Comparison of ENCODE assay signal across 18 cellular contexts in the genomic region with DNA sequence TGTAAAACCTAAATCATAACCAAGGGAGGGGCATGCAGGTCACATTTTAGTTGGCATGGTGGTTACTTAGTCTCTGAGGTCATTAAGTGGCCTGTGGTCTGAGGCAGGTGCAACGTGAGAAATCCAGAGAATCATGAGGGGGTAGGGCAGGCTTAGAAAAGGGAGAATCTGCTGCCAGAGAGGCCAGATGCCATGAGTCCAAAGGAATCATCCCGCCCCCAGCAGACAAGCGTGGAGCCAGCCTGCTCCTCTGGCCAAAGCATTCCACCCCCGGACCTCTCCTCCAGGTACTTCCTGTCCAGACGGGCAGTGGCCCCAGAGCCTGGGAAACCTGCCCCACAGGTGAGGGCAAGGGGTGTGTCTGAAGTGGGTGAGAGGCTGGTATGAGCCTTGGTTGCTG.
DNase-seq lines count a peak whose midpoint lies in the region; ATAC-seq and TF ChIP-seq lines count a peak whose summit lies in the region.
"Had no signal": no experiment of that assay in that cellular context is flagged by ENCODE, and none has a peak within 500 bp of the region (broad histone marks: within the 10 kb centered on the region; RNA-seq: fewer than 3 reads in every experiment).

No MANE protein-coding gene starts in this region.

- H3K27ac Mint-ChIP-seq in natural killer cell, result no peak overlapping the region
- H3K27ac Mint-ChIP-seq in natural killer cell treated with Interleukin-12 subunit alpha and Interleukin-12 subunit beta and Interleukin-15 and Interleukin-18, amount 100 ng/mL, for 72 hours, result no peak overlapping the region
- H3K27ac Mint-ChIP-seq: brain had no signal

- peaks cover 3 to 38% of the 10 kb centered on the region in 2 donors for H3K4me1 ChIP-seq in ascending aorta

- H3K4me1 Mint-ChIP-seq in natural killer cell, result peaks cover 20 to 35% of the 10 kb centered on the region in 2 donors
- H3K4me1 Mint-ChIP-seq in natural killer cell treated with Interleukin-12 subunit alpha and Interleukin-12 subunit beta and Interleukin-15 and Interleukin-18, amount 100 ng/mL, for 72 hours (ENCODE audit: low read depth in 2 of 2), result peaks cover 7 to 15% of the 10 kb centered on the region in 2 donors

- peak overlapping the region; percentile 46 to 74 for H3K27ac ChIP-seq in ascending aorta

- no peaks in the 10 kb centered on the region for H3K36me3 Mint-ChIP-seq in natural killer cell
- no peaks in the 10 kb centered on the region for H3K36me3 Mint-ChIP-seq in natural killer cell treated with Interleukin-12 subunit alpha and Interleukin-12 subunit beta and Interleukin-15 and Interleukin-18, amount 100 ng/mL, for 72 hours
- H3K36me3 Mint-ChIP-seq: brain had no signal

- no peaks in the 10 kb centered on the region for H3K9me3 ChIP-seq in ascending aorta
- H3K9me3 ChIP-seq: esophagus muscularis mucosa had no signal

- TF ChIP-seq CTCF in natural killer cell (IDR thresholded peaks at IDR 0.05), result no peak
- no peak for TF ChIP-seq CTCF in ascending aorta (IDR thresholded peaks at IDR 0.05)

- no peak for ATAC-seq in natural killer cell
- ATAC-seq in natural killer cell treated with Interleukin-12 subunit alpha and Interleukin-12 subunit beta and Interleukin-15 and Interleukin-18, amount 100 ng/mL, for 72 hours, result no peak

- intact Hi-C loops in natural killer cell (cut with micrococcal nuclease) (no loop called here), ascending aorta (cut with DNase I) (loop anchor here (5.0 kb wide), 1 partner anchor 153 kb away; no protein-coding TSS in a partner anchor)

- DNase-seq in natural killer cell (no peak), ascending aorta (ENCODE audit: low spot score in 2 of 2) (no peak), mesenteric fat pad (ENCODE audit: low spot score) (peak; percentile 85), SKM-1 (lab: John Stamatoyannopoulos, UW; ENCODE audit: unreplicated experiment) (no peak), anterior cingulate cortex (lab: John Stamatoyannopoulos, UW) (no peak), iPS-NIHi7 (ENCODE audit: extremely low spot score) (no peak)
- DNase-seq in natural killer cell treated with Interleukin-12 subunit alpha and Interleukin-12 subunit beta and Interleukin-15 and Interleukin-18, amount 100 ng/mL, for 72 hours (ENCODE audit: low spot score), result no peak
- no peak for DNase-seq in stimulated activated CD4-positive, alpha-beta T cell treated with anti-CD3 and anti-CD28 coated beads, Interleukin-2, amount 100 ng/mL, for 48 hours
- DNase-seq: activated CD4-positive, CD25-positive, alpha-beta regulatory T cell; GF-D8; GOT3; head of caudate nucleus; NCI-H2029; NCI-H446 treated with DMSO at 0.1 percent for 48 hours; RPMI8226; stimulated activated CD4-positive, alpha-beta T cell treated with anti-CD3 and anti-CD28 coated beads, Interleukin-2, amount 100 ng/mL, for 24 hours had no signal

- no peaks in the 10 kb centered on the region for H3K36me3 ChIP-seq in ascending aorta
- H3K36me3 ChIP-seq: esophagus muscularis mucosa had no signal

- no peaks in the 10 kb centered on the region for H3K27me3 ChIP-seq in ascending aorta
- H3K27me3 ChIP-seq: esophagus muscularis mucosa had no signal

- no peaks in the 10 kb centered on the region for H3K9me3 Mint-ChIP-seq in natural killer cell
- H3K9me3 Mint-ChIP-seq in natural killer cell treated with Interleukin-12 subunit alpha and Interleukin-12 subunit beta and Interleukin-15 and Interleukin-18, amount 100 ng/mL, for 72 hours, result no peaks in the 10 kb centered on the region

- no peak overlapping the region for H3K4me3 ChIP-seq in ascending aorta
- H3K4me3 ChIP-seq: esophagus muscularis mucosa had no signal

- H3K27me3 Mint-ChIP-seq in natural killer cell (ENCODE audit: low read depth in 2 of 2), result peaks cover 0 to 2% of the 10 kb centered on the region in 2 donors
- peaks cover 3 to 5% of the 10 kb centered on the region in 2 donors for H3K27me3 Mint-ChIP-seq in natural killer cell treated with Interleukin-12 subunit alpha and Interleukin-12 subunit beta and Interleukin-15 and Interleukin-18, amount 100 ng/mL, for 72 hours

- peak overlapping the region; percentile 25 for H3K4me3 Mint-ChIP-seq in natural killer cell
- no peak overlapping the region for H3K4me3 Mint-ChIP-seq in natural killer cell treated with Interleukin-12 subunit alpha and Interleukin-12 subunit beta and Interleukin-15 and Interleukin-18, amount 100 ng/mL, for 72 hours
- H3K4me3 Mint-ChIP-seq: brain had no signal
